ENCODE assay signal across 9 cellular contexts in the genomic region with DNA sequence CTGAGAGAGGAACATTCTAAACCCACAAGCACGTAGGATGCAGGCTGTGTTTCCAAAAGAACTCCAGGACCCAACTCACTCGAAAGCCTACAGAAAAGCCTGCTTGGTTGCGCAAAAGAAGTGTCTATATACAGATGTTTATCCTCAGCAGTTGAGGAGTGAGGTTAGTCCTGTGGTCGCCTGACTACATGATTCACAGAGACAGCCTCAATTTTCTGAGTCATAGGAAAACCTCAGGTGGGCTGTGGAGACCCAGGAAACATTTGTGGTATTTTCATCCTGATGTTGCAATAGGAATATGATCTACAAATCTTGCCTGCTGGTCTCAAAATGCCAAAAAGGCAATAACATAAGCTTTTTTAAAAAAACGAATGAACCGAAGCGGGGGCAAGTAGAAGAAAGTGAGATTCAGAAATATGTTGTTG.
DNase-seq lines count a peak whose midpoint lies in the region; ATAC-seq and TF ChIP-seq lines count a peak whose summit lies in the region.
"Had no signal": no experiment of that assay in that cellular context is flagged by ENCODE, and none has a peak within 500 bp of the region (broad histone marks: within the 10 kb centered on the region; RNA-seq: fewer than 3 reads in every experiment).

No MANE protein-coding gene starts in this region.

- ATAC-seq in HG03103 (IDR thresholded peaks at IDR 0.05; ENCODE audit: low read depth, unreplicated experiment) (peak; percentile 48), GM19023 (IDR thresholded peaks at IDR 0.05; ENCODE audit: unreplicated experiment) (no peak)
- peak; percentile 81 for ATAC-seq in activated CD8-positive, alpha-beta T cell treated with anti-CD3 and anti-CD28 coated beads, Interleukin-2, amount 10 ng/mL, durations not matched to agents 7 days and 5 days

- no peaks in the 10 kb centered on the region for H3K36me3 ChIP-seq in WERI-Rb-1

- peak overlapping the region; percentile 64 for H3K4me3 Mint-ChIP-seq in activated CD8-positive, alpha-beta T cell treated with anti-CD3 and anti-CD28 coated beads, Interleukin-2, amount 10 ng/mL, durations not matched to agents 7 days and 5 days
- H3K4me3 Mint-ChIP-seq: dendritic cell treated with granulocyte-macrophage colony-stimulating factor and Interleukin-4, amounts not matched to agents 40 ng/mL and 50 ng/mL, for 4 days had no signal

- H3K27ac Mint-ChIP-seq in activated CD8-positive, alpha-beta T cell treated with anti-CD3 and anti-CD28 coated beads, Interleukin-2, amount 10 ng/mL, durations not matched to agents 7 days and 5 days = no peak overlapping the region
- H3K27ac Mint-ChIP-seq: dendritic cell treated with granulocyte-macrophage colony-stimulating factor and Interleukin-4, amounts not matched to agents 40 ng/mL and 50 ng/mL, for 4 days had no signal

- POLR2A ChIA-PET in activated CD8-positive, alpha-beta T cell treated with anti-CD3 and anti-CD28 coated beads, Interleukin-2, amount 10 ng/mL, durations not matched to agents 7 days and 5 days (lab: Charles Lee) = no interaction called here

- no peak for TF ChIP-seq CTCF in WERI-Rb-1 (IDR thresholded peaks at IDR 0.05; ENCODE audit: low read depth, low read length)

- H3K36me3 Mint-ChIP-seq in activated CD8-positive, alpha-beta T cell treated with anti-CD3 and anti-CD28 coated beads, Interleukin-2, amount 10 ng/mL, durations not matched to agents 7 days and 5 days (ENCODE audit: low read depth) = no peaks in the 10 kb centered on the region

- no peaks in the 10 kb centered on the region for H3K9me3 Mint-ChIP-seq in activated CD8-positive, alpha-beta T cell treated with anti-CD3 and anti-CD28 coated beads, Interleukin-2, amount 10 ng/mL, durations not matched to agents 7 days and 5 days (ENCODE audit: insufficient read depth)
- H3K9me3 Mint-ChIP-seq: dendritic cell treated with granulocyte-macrophage colony-stimulating factor and Interleukin-4, amounts not matched to agents 40 ng/mL and 50 ng/mL, for 4 days had no signal

- H3K4me3 ChIP-seq in WERI-Rb-1 (ENCODE audit: low read depth, low read length) = no peak overlapping the region

- peaks cover 17% of the 10 kb centered on the region for H3K4me1 Mint-ChIP-seq in activated CD8-positive, alpha-beta T cell treated with anti-CD3 and anti-CD28 coated beads, Interleukin-2, amount 10 ng/mL, durations not matched to agents 7 days and 5 days (ENCODE audit: low read depth)

- DNase-seq in GF-D8 (lab: John Stamatoyannopoulos, UW) = peak; percentile 64
- DNase-seq in activated CD8-positive, alpha-beta T cell treated with anti-CD3 and anti-CD28 coated beads, Interleukin-2, amount 10 ng/mL, durations not matched to agents 7 days and 5 days = peak; percentile 56
- DNase-seq in myocyte (ENCODE audit: low read depth) = peak; percentile 68
- no peak for DNase-seq in HuH-7 (ENCODE audit: low spot score)
- DNase-seq in SHP77 treated with DMSO at 0.1 percent for 48 hours (lab: John Stamatoyannopoulos, UW) = no peak
- no peak for DNase-seq in WERI-Rb-1

- H3K27me3 ChIP-seq in WERI-Rb-1 (ENCODE audit: insufficient read depth, low read depth, severe bottlenecking) = no peaks in the 10 kb centered on the region

- H3K27me3 Mint-ChIP-seq in activated CD8-positive, alpha-beta T cell treated with anti-CD3 and anti-CD28 coated beads, Interleukin-2, amount 10 ng/mL, durations not matched to agents 7 days and 5 days (ENCODE audit: low read depth) = peaks cover 48% of the 10 kb centered on the region

- H3K9me3 ChIP-seq in WERI-Rb-1 (ENCODE audit: severe bottlenecking) = no peaks in the 10 kb centered on the region

- CTCF ChIA-PET in activated CD8-positive, alpha-beta T cell treated with anti-CD3 and anti-CD28 coated beads, Interleukin-2, amount 10 ng/mL, durations not matched to agents 7 days and 5 days (lab: Charles Lee) = no interaction called here

- no peak overlapping the region for H3K27ac ChIP-seq in WERI-Rb-1

Comparison
In these comparisons a context has a peak if more than half of its experiments do, and no peak if none do; other contexts are left out.
1. DNase-seq: peak in GF-D8 (single experiment), activated CD8-positive, alpha-beta T cell treated with anti-CD3 and anti-CD28 coated beads, Interleukin-2, amount 10 ng/mL, durations not matched to agents 7 days and 5 days (single experiment) and myocyte (single experiment); none in HuH-7 (single experiment), SHP77 treated with DMSO at 0.1 percent for 48 hours (single experiment) and WERI-Rb-1 (single experiment).